In the genomic region with DNA sequence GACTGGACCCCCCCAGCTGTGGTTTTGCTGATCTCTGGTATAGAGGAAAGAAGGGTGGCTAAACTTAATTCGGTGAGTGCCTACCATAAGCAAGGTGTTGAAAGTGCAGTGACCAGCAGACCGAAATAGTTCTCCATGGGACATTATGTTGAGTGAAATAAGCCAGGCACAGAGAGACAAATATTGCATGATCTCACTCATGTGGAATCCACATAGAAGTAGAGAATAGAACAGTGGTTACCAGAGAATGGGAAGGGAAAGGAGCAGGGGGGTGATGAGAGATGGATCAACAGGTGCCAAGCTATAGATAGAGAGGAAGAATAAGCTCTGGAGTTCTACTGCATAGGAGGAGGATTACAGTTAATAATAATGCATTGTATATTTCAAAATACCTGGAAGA, we compare ENCODE assay signal across 12 cellular contexts. TPM values are rescaled to one million over a fixed set of nuclear protein-coding genes. Genes with fewer than 3 reads are reported as not detected.
DNase-seq lines count a peak whose midpoint lies in the region; ATAC-seq and TF ChIP-seq lines count a peak whose summit lies in the region.
"Had no signal": no experiment of that assay in that cellular context is flagged by ENCODE, and none has a peak within 500 bp of the region (broad histone marks: within the 10 kb centered on the region; RNA-seq: fewer than 3 reads in every experiment).

No MANE protein-coding gene starts in this region.

- CTCF ChIA-PET in GM10248 (lab: Yijun Ruan, JAX): interaction anchor here (0.9 to 5.4 kb wide), 24 partner anchors 9 to 1064 kb away, joined by 3 to 60 read pairs (median 6); partner anchors contain the start of gene GCNT2

- no peaks in the 10 kb centered on the region for H3K36me3 Mint-ChIP-seq in dendritic cell treated with granulocyte-macrophage colony-stimulating factor and Interleukin-4, amounts not matched to agents 40 ng/mL and 50 ng/mL, for 4 days (ENCODE audit: low read depth)
- no peaks in the 10 kb centered on the region for H3K36me3 Mint-ChIP-seq in activated naive CD8-positive, alpha-beta T cell treated with anti-CD3 and anti-CD28 coated beads, Interleukin-2, amount 50 U/mL, for 24 hours (ENCODE audit: low read depth)

- peak overlapping the region; percentile 28 for H3K27ac Mint-ChIP-seq in dendritic cell treated with granulocyte-macrophage colony-stimulating factor and Interleukin-4, amounts not matched to agents 40 ng/mL and 50 ng/mL, for 4 days
- no peak overlapping the region for H3K27ac Mint-ChIP-seq in activated naive CD8-positive, alpha-beta T cell treated with anti-CD3 and anti-CD28 coated beads, Interleukin-2, amount 50 U/mL, for 24 hours

- intact Hi-C loops in dendritic cell treated with granulocyte-macrophage colony-stimulating factor and Interleukin-4, amounts not matched to agents 40 ng/mL and 50 ng/mL, for 4 days (cut with micrococcal nuclease): loop anchor here (2.0 kb wide), 2 partner anchors 183 to 289 kb away; partner anchors contain the start of genes C6orf52 and PAK1IP1

- ATAC-seq in activated naive CD8-positive, alpha-beta T cell treated with anti-CD3 and anti-CD28 coated beads, Interleukin-2, amount 50 U/mL, for 24 hours: no peak
- no peak for ATAC-seq in HG02759 (IDR thresholded peaks at IDR 0.05; ENCODE audit: unreplicated experiment)

- H3K27me3 Mint-ChIP-seq in dendritic cell treated with granulocyte-macrophage colony-stimulating factor and Interleukin-4, amounts not matched to agents 40 ng/mL and 50 ng/mL, for 4 days: no peaks in the 10 kb centered on the region
- H3K27me3 Mint-ChIP-seq in activated naive CD8-positive, alpha-beta T cell treated with anti-CD3 and anti-CD28 coated beads, Interleukin-2, amount 50 U/mL, for 24 hours: peaks cover 5% of the 10 kb centered on the region

- no peaks in the 10 kb centered on the region for H3K4me1 Mint-ChIP-seq in dendritic cell treated with granulocyte-macrophage colony-stimulating factor and Interleukin-4, amounts not matched to agents 40 ng/mL and 50 ng/mL, for 4 days (ENCODE audit: low read depth)
- H3K4me1 Mint-ChIP-seq in activated naive CD8-positive, alpha-beta T cell treated with anti-CD3 and anti-CD28 coated beads, Interleukin-2, amount 50 U/mL, for 24 hours: peaks cover 4% of the 10 kb centered on the region

- no peak overlapping the region for H3K4me3 Mint-ChIP-seq in dendritic cell treated with granulocyte-macrophage colony-stimulating factor and Interleukin-4, amounts not matched to agents 40 ng/mL and 50 ng/mL, for 4 days
- H3K4me3 Mint-ChIP-seq in activated naive CD8-positive, alpha-beta T cell treated with anti-CD3 and anti-CD28 coated beads, Interleukin-2, amount 50 U/mL, for 24 hours: no peak overlapping the region

- DNase-seq in AG10803 (ENCODE audit: low read depth) (peak; percentile 8), LNCaP clone FGC (ENCODE audit: low read depth) (peak; percentile 23), myocyte (ENCODE audit: low read depth) (peak; percentile 94), AML-193 (lab: John Stamatoyannopoulos, UW) (no peak), GM10248 (ENCODE audit: extremely low spot score) (no peak)
- DNase-seq in activated naive CD8-positive, alpha-beta T cell treated with anti-CD3 and anti-CD28 coated beads, Interleukin-2, amount 50 U/mL, for 24 hours: no peak
- DNase-seq: activated CD4-positive, alpha-beta T cell treated with anti-CD3 and anti-CD28 coated beads, Interleukin-2, amount 50 U/mL, for 48 hours; activated gamma-delta T cell; BE2C; NCI-H1436 treated with DMSO at 0.1 percent for 48 hours had no signal

- POLR2A ChIA-PET in GM10248 (lab: Yijun Ruan, JAX): interaction anchor here (1.0 kb wide), 1 partner anchor 183 kb away, joined by 3 read pairs; the partner anchor contains the start of genes C6orf52 and PAK1IP1

- H3K4me3 ChIP-seq in AG10803 (ENCODE audit: low read length) (no peak overlapping the region), LNCaP clone FGC (ENCODE audit: low read depth, low read length) (no peak overlapping the region)

- TF ChIP-seq CTCF in AG10803 (conservative IDR thresholded peaks at IDR 0.05; ENCODE audit: low read length): no peak
- TF ChIP-seq CTCF in LNCaP clone FGC (IDR thresholded peaks at IDR 0.05; ENCODE audit: control insufficient read depth, extremely low read depth, insufficient read depth): no peak
- no peak for TF ChIP-seq CTCF in GM10248 (IDR thresholded peaks at IDR 0.05; ENCODE audit: control extremely low read depth, extremely low read depth, low read depth, missing control alignments)

- no peaks in the 10 kb centered on the region for H3K9me3 Mint-ChIP-seq in dendritic cell treated with granulocyte-macrophage colony-stimulating factor and Interleukin-4, amounts not matched to agents 40 ng/mL and 50 ng/mL, for 4 days
- no peaks in the 10 kb centered on the region for H3K9me3 Mint-ChIP-seq in activated naive CD8-positive, alpha-beta T cell treated with anti-CD3 and anti-CD28 coated beads, Interleukin-2, amount 50 U/mL, for 24 hours

RNA-seq across cellular contexts. Expression of gene GCNT2, which starts 9.7 kb away (rescaled TPM):
- 0.36 and 0.43 TPM in 2 replicates for total RNA-seq in myocyte
- polyA plus RNA-seq in myocyte (2012): 0.34 TPM

Comparison
In these comparisons a context has a peak if more than half of its experiments do, and no peak if none do; other contexts are left out.
1. DNase-seq: peak in AG10803 (single experiment), LNCaP clone FGC (single experiment) and myocyte (single experiment); none in AML-193 (0 of 2), activated naive CD8-positive, alpha-beta T cell treated with anti-CD3 and anti-CD28 coated beads, Interleukin-2, amount 50 U/mL, for 24 hours (single experiment) and GM10248 (single experiment).